ENCODE assay signal across 23 cellular contexts in the genomic region with DNA sequence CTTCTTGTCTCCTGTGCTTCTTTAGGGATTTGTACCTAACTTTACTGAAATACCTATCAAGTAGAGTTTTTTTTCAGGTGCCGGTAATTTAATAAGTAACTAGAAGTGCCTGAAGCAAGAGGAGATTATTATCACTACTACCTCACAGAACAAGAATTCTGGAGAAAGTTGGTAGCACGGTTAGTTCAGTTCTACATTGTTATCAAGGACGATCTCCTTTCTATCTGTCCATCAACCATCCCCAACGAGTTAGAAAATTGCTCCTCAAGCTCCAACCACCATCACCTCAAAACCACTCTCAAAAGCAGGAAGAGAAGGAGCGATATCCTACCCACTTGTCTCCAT.
DNase-seq lines count a peak whose midpoint lies in the region; ATAC-seq and TF ChIP-seq lines count a peak whose summit lies in the region.
"Had no signal": no experiment of that assay in that cellular context is flagged by ENCODE, and none has a peak within 500 bp of the region (broad histone marks: within the 10 kb centered on the region; RNA-seq: fewer than 3 reads in every experiment).

No MANE protein-coding gene starts in this region.

- peak overlapping the region; percentile 40 for H3K27ac Mint-ChIP-seq in Calu3 (ENCODE audit: unreplicated experiment)
- no peak overlapping the region for H3K27ac Mint-ChIP-seq in CD4-positive, alpha-beta T cell
- H3K27ac Mint-ChIP-seq: CD8-positive, alpha-beta memory T cell; H9 had no signal

- H3K4me1 ChIP-seq in RWPE2 (ENCODE audit: insufficient read depth, poor library complexity, severe bottlenecking): peaks cover 41% of the 10 kb centered on the region

- no peaks in the 10 kb centered on the region for H3K9me3 Mint-ChIP-seq in Calu3 (ENCODE audit: low read depth, unreplicated experiment)
- no peaks in the 10 kb centered on the region for H3K9me3 Mint-ChIP-seq in CD4-positive, alpha-beta T cell
- H3K9me3 Mint-ChIP-seq: CD8-positive, alpha-beta memory T cell; H9 had no signal

- intact Hi-C loops in Calu3 (cut with micrococcal nuclease; ENCODE audit: unreplicated experiment): loop anchor here (10.0 kb wide), 1 partner anchor 690 kb away; no protein-coding TSS in a partner anchor
- intact Hi-C loops in CD4-positive, alpha-beta T cell (cut with DNase I, micrococcal nuclease): loop anchor here in 1 of 2 experiments (5.0 kb wide), 1 partner anchor 987 kb away; no protein-coding TSS in a partner anchor

- no peak for DNase-seq in Calu3
- no peak for DNase-seq in RWPE2 (ENCODE audit: low spot score)
- DNase-seq in kidney tubule cell (ENCODE audit: low spot score): peak; percentile 51
- DNase-seq in 8988T: no peak
- DNase-seq in CD4-positive, alpha-beta T cell: no peak
- no peak for DNase-seq in DMS53 treated with DMSO at 0.1 percent for 48 hours (lab: John Stamatoyannopoulos, UW; ENCODE audit: unreplicated experiment)
- DNase-seq: CD8-positive, alpha-beta memory T cell; H9; IMR-90; MM.1S; NCI-H1092; NCI-H146; NCI-H2081; NCI-H2171 treated with DMSO at 0.1 percent for 48 hours; NCI-H510A; NCI-H748 treated with DMSO at 0.1 percent for 48 hours; NK-92 treated with Interleukin-12 subunit alpha and Interleukin-12 subunit beta, amount 100 ng/mL, for 24 hours; SHP77 had no signal

- peaks cover 50% of the 10 kb centered on the region for H3K4me1 Mint-ChIP-seq in Calu3 (ENCODE audit: low read depth, unreplicated experiment)
- H3K4me1 Mint-ChIP-seq in CD4-positive, alpha-beta T cell (ENCODE audit: low read depth): no peaks in the 10 kb centered on the region
- H3K4me1 Mint-ChIP-seq: CD8-positive, alpha-beta memory T cell had no signal

- no peaks in the 10 kb centered on the region for H3K27me3 Mint-ChIP-seq in Calu3 (ENCODE audit: unreplicated experiment)
- H3K27me3 Mint-ChIP-seq in CD4-positive, alpha-beta T cell: no peaks in the 10 kb centered on the region

- H3K4me3 Mint-ChIP-seq in Calu3 (ENCODE audit: low read depth, unreplicated experiment): no peak overlapping the region
- H3K4me3 Mint-ChIP-seq in CD4-positive, alpha-beta T cell: no peak overlapping the region
- H3K4me3 Mint-ChIP-seq: CD8-positive, alpha-beta memory T cell; H9 had no signal

- no peaks in the 10 kb centered on the region for H3K27me3 ChIP-seq in RWPE2 (ENCODE audit: insufficient read depth, poor library complexity, severe bottlenecking)
- no peaks in the 10 kb centered on the region for H3K27me3 ChIP-seq in CD4-positive, alpha-beta T cell (ENCODE audit: control insufficient read depth, insufficient read depth, low read length)
- H3K27me3 ChIP-seq: BLaER1 treated with 17β-estradiol and CSF1 and Interleukin-3, amounts not matched to agents 10 nM and 100 nM had no signal

- H3K36me3 Mint-ChIP-seq in Calu3 (ENCODE audit: insufficient read depth, unreplicated experiment): peaks cover 6% of the 10 kb centered on the region
- no peaks in the 10 kb centered on the region for H3K36me3 Mint-ChIP-seq in CD4-positive, alpha-beta T cell (ENCODE audit: low read depth)
- H3K36me3 Mint-ChIP-seq: CD8-positive, alpha-beta memory T cell had no signal

- CTCF ChIA-PET in Calu3 (lab: Charles Lee): no interaction called here
- CTCF ChIA-PET in CD4-positive, alpha-beta T cell (lab: Charles Lee): no interaction called here

- H3K4me3 ChIP-seq in RWPE2 (ENCODE audit: severe bottlenecking) (no peak overlapping the region), skin epidermis (no peak overlapping the region)
- H3K4me3 ChIP-seq: BLaER1 treated with 17β-estradiol and CSF1 and Interleukin-3, amounts not matched to agents 10 nM and 100 nM; SK-N-MC had no signal

- no peaks in the 10 kb centered on the region for H3K9me3 ChIP-seq in RWPE2 (ENCODE audit: severe bottlenecking)
- H3K9me3 ChIP-seq in CD4-positive, alpha-beta T cell (ENCODE audit: control insufficient read depth, low read length): no peaks in the 10 kb centered on the region
- H3K9me3 ChIP-seq: BLaER1 treated with 17β-estradiol and CSF1 and Interleukin-3, amounts not matched to agents 10 nM and 100 nM had no signal

- H3K27ac ChIP-seq in RWPE2 (ENCODE audit: poor library complexity, severe bottlenecking): peak overlapping the region; percentile 96
- peak overlapping the region in 17 of 21 experiments; percentile 14 to 78 (median 61) for H3K27ac ChIP-seq in skin epidermis
- no peak overlapping the region for H3K27ac ChIP-seq in CD4-positive, alpha-beta T cell (ENCODE audit: low read depth, low read length)
- H3K27ac ChIP-seq: HL-60, SK-N-MC had no signal

- POLR2A ChIA-PET in CD4-positive, alpha-beta T cell (lab: Charles Lee): no interaction called here

- H3K36me3 ChIP-seq in RWPE2 (ENCODE audit: low read depth): no peaks in the 10 kb centered on the region
- H3K36me3 ChIP-seq: BLaER1 treated with 17β-estradiol and CSF1 and Interleukin-3, amounts not matched to agents 10 nM and 100 nM had no signal

- ATAC-seq in RWPE2 (ENCODE audit: low read depth): no peak
- ATAC-seq in GM18858 (IDR thresholded peaks at IDR 0.05; ENCODE audit: unreplicated experiment): no peak
- ATAC-seq in CD4-positive, alpha-beta T cell (ENCODE audit: poor library complexity): no peak

- TF ChIP-seq CTCF in Calu3 (IDR thresholded peaks at IDR 0.05; ENCODE audit: unreplicated experiment): no peak
- TF ChIP-seq CTCF in RWPE2 (IDR thresholded peaks at IDR 0.05; ENCODE audit: poor library complexity, severe bottlenecking): no peak
- no peak for TF ChIP-seq CTCF in CD4-positive, alpha-beta T cell (IDR thresholded peaks at IDR 0.05)

- no TSS peak for BruUV-seq in Calu3 (replicated peaks; lab: Mats Ljungman, UMichigan)
